1 cellular context compared by ENCODE assay signal in genomic region chr4:12957108-12957507, GRCh38.
TF ChIP-seq lines count a peak whose summit lies in the region.

No MANE protein-coding gene starts in this region.

TF ChIP-seq in HepG2, 621 proteins besides CTCF, POLR2A, EP300 and RAD21 (continued from another document and continues in another):
- TF ChIP-seq UBTF (CRISPR knock-in tag; IDR thresholded peaks at IDR 0.05) (no peak), NCOA2 (CRISPR knock-in tag; IDR thresholded peaks at IDR 0.05) (peak; percentile 32; the same call in 1 of the 2 replicates), ZNF343 (CRISPR knock-in tag; IDR thresholded peaks at IDR 0.05) (no peak), SATB2 (CRISPR knock-in tag; IDR thresholded peaks at IDR 0.05) (no peak), ZNF180 (CRISPR knock-in tag; IDR thresholded peaks at IDR 0.05; ENCODE audit: borderline replicate concordance, low read depth) (no peak), ZNF225 (CRISPR knock-in tag; IDR thresholded peaks at IDR 0.05) (no peak), ZNF576 (CRISPR knock-in tag; IDR thresholded peaks at IDR 0.05) (no peak), PRPF4 (IDR thresholded peaks at IDR 0.05; ENCODE audit: low read depth, low read length, poor library complexity, severe bottlenecking) (no peak), BRD4 (CRISPR knock-in tag; IDR thresholded peaks at IDR 0.05) (no peak), ZNF768 (CRISPR knock-in tag; IDR thresholded peaks at IDR 0.05) (no peak), CBFB (CRISPR knock-in tag; IDR thresholded peaks at IDR 0.05) (no peak), ZZZ3 (CRISPR knock-in tag; IDR thresholded peaks at IDR 0.05; ENCODE audit: borderline replicate concordance) (no peak), ZXDC (CRISPR knock-in tag; IDR thresholded peaks at IDR 0.05) (no peak), TIGD3 (CRISPR knock-in tag; IDR thresholded peaks at IDR 0.05; ENCODE audit: borderline replicate concordance) (no peak), SNAPC4 (CRISPR knock-in tag; IDR thresholded peaks at IDR 0.05) (no peak), ZFX (CRISPR knock-in tag; IDR thresholded peaks at IDR 0.05; ENCODE audit: low read depth) (no peak), LCORL (IDR thresholded peaks at IDR 0.05) (no peak), LCORL (CRISPR knock-in tag; IDR thresholded peaks at IDR 0.05) (no peak), ZNF879 (CRISPR knock-in tag; IDR thresholded peaks at IDR 0.05) (no peak), SOX6 (IDR thresholded peaks at IDR 0.05) (no peak), SOX6 (CRISPR knock-in tag; IDR thresholded peaks at IDR 0.05) (0 out of 2 replicates have a peak, but pooled peaks have one; percentile 18), ATF2 (CRISPR knock-in tag; IDR thresholded peaks at IDR 0.05) (no peak), CC2D1A (CRISPR knock-in tag; IDR thresholded peaks at IDR 0.05) (no peak), ZNF773 (CRISPR knock-in tag; IDR thresholded peaks at IDR 0.05; ENCODE audit: borderline replicate concordance) (no peak), BHLHE40 (IDR thresholded peaks at IDR 0.05; ENCODE audit: low read length) (no peak), ZNF563 (CRISPR knock-in tag; IDR thresholded peaks at IDR 0.05) (no peak), ZNF556 (CRISPR knock-in tag; IDR thresholded peaks at IDR 0.05; ENCODE audit: borderline replicate concordance) (no peak), ATF7 (IDR thresholded peaks at IDR 0.05) (no peak), ATF7 (CRISPR knock-in tag; IDR thresholded peaks at IDR 0.05) (no peak), NFIB (CRISPR knock-in tag; IDR thresholded peaks at IDR 0.05; ENCODE audit: borderline replicate concordance) (no peak), SUZ12 (IDR thresholded peaks at IDR 0.05; ENCODE audit: low read depth, low read length) (no peak), CENPBD1 (CRISPR knock-in tag; IDR thresholded peaks at IDR 0.05; ENCODE audit: borderline replicate concordance, low read depth) (no peak), POLR2AphosphoS5 (IDR thresholded peaks at IDR 0.05; ENCODE audit: low read depth, low read length) (no peak), ZMAT3 (CRISPR knock-in tag; conservative IDR thresholded peaks at IDR 0.05) (no peak), SRSF1 (optimal IDR thresholded peaks at IDR 0.05; ENCODE audit: low read depth, low read length) (no peak), ZNF136 (CRISPR knock-in tag; IDR thresholded peaks at IDR 0.05; ENCODE audit: low read depth) (no peak), ESRRA (CRISPR knock-in tag; IDR thresholded peaks at IDR 0.05; ENCODE audit: low read depth) (no peak), ZBTB25 (CRISPR knock-in tag; IDR thresholded peaks at IDR 0.05) (no peak), CEBPG (CRISPR knock-in tag; IDR thresholded peaks at IDR 0.05) (peak; percentile 40; the same call in 1 of the 2 replicates), FOXO4 (CRISPR knock-in tag; conservative IDR thresholded peaks at IDR 0.05) (no peak), FOXA1 (IDR thresholded peaks at IDR 0.05) (no peak), FOXA1 (CRISPR knock-in tag; IDR thresholded peaks at IDR 0.05) (peak; percentile 20; the same call in 1 of the 2 replicates), SP140L (CRISPR knock-in tag; IDR thresholded peaks at IDR 0.05; ENCODE audit: borderline replicate concordance) (no peak), IRF2 (CRISPR knock-in tag; IDR thresholded peaks at IDR 0.05) (no peak), RXRB (CRISPR knock-in tag; IDR thresholded peaks at IDR 0.05; ENCODE audit: borderline replicate concordance) (no peak), ZNF138 (CRISPR knock-in tag; IDR thresholded peaks at IDR 0.05; ENCODE audit: low read depth) (no peak), ARID5B (CRISPR knock-in tag; IDR thresholded peaks at IDR 0.05) (peak; percentile 47), FOXJ3 (CRISPR knock-in tag; IDR thresholded peaks at IDR 0.05; ENCODE audit: borderline replicate concordance) (no peak)
